1 cellular context compared by ENCODE assay signal in the genomic region with DNA sequence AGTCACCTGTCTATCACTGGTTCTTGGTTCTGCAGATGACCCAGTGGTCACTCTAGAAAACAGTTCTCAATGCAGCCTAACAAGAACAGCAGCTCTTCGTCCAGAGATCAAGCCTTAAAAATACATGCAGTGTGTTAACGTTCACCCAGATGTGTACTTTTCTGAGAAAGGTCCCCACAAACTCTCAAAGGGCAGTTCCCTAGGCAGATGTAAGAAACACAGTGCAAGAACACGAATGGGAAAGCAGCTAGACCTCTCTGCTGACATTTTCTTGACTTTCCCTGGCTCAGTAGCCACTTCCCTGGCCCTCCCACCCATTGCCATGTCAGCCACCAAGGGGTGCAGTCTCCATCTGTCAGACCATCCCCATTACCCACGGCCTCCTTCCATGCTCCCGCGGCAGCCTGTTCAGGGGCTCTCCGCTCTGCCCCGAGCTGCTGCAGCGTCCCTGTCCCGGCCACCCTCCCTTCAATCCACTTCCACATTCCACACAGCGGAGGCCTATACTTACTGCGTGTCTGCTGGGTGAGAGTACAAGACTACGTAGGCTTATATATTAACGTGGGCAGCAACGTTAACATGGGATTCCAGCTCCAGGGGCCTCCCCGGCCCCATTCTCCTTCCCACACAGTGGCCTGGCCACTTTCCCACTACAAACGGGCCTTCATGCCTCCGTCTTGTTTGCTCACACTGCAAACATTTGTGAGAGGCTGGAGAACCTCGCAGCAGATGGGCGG.
A peak's percentile ranks its signal among the peaks of the same experiment; 100 is the strongest.
TF ChIP-seq lines count a peak whose summit lies in the region.

No MANE protein-coding gene starts in this region.

TF ChIP-seq in HepG2, 621 proteins besides CTCF, POLR2A, EP300 and RAD21 (continued from another document):
- TF ChIP-seq, protein P1, sequence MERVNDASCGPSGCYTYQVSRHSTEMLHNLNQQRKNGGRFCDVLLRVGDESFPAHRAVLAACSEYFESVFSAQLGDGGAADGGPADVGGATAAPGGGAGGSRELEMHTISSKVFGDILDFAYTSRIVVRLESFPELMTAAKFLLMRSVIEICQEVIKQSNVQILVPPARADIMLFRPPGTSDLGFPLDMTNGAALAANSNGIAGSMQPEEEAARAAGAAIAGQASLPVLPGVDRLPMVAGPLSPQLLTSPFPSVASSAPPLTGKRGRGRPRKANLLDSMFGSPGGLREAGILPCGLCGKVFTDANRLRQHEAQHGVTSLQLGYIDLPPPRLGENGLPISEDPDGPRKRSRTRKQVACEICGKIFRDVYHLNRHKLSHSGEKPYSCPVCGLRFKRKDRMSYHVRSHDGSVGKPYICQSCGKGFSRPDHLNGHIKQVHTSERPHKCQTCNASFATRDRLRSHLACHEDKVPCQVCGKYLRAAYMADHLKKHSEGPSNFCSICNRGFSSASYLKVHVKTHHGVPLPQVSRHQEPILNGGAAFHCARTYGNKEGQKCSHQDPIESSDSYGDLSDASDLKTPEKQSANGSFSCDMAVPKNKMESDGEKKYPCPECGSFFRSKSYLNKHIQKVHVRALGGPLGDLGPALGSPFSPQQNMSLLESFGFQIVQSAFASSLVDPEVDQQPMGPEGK (CRISPR knock-in tag; IDR thresholded peaks at IDR 0.05), result peak; percentile 48; the same call in 1 of the 2 replicates
- TF ChIP-seq SOX5 (CRISPR knock-in tag; IDR thresholded peaks at IDR 0.05; ENCODE audit: borderline replicate concordance), result peak; percentile 23; the same call in 1 of the 2 replicates
- peak; percentile 72 for TF ChIP-seq ZFX (CRISPR knock-in tag; IDR thresholded peaks at IDR 0.05; ENCODE audit: low read depth)
- peak; percentile 49; the same call in 1 of the 2 replicates for TF ChIP-seq ZSCAN25 (CRISPR knock-in tag; IDR thresholded peaks at IDR 0.05)
- peak in 1 of 2 experiments; percentile 32; a peak in 1 of 4 replicates for TF ChIP-seq NR2F1 (CRISPR knock-in tag; IDR thresholded peaks at IDR 0.05)
- TF ChIP-seq ZNF674 (CRISPR knock-in tag; IDR thresholded peaks at IDR 0.05; ENCODE audit: low read depth), result 0 out of 2 replicates have a peak, but pooled peaks have one; percentile 10
- peak; percentile 64; the same call in 1 of the 2 replicates for TF ChIP-seq ZNF782 (CRISPR knock-in tag; IDR thresholded peaks at IDR 0.05; ENCODE audit: borderline replicate concordance)
- TF ChIP-seq ZNF569 (CRISPR knock-in tag; IDR thresholded peaks at IDR 0.05; ENCODE audit: borderline replicate concordance), result 0 out of 2 replicates have a peak, but pooled peaks have one; percentile 30
- TF ChIP-seq ZNF326 (CRISPR knock-in tag; IDR thresholded peaks at IDR 0.05; ENCODE audit: borderline replicate concordance), result no peak
- TF ChIP-seq, protein P2, sequence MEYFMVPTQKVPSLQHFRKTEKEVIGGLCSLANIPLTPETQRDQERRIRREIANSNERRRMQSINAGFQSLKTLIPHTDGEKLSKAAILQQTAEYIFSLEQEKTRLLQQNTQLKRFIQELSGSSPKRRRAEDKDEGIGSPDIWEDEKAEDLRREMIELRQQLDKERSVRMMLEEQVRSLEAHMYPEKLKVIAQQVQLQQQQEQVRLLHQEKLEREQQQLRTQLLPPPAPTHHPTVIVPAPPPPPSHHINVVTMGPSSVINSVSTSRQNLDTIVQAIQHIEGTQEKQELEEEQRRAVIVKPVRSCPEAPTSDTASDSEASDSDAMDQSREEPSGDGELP (IDR thresholded peaks at IDR 0.05; ENCODE audit: borderline replicate concordance, low read depth), result peak; percentile 33; the same call in 1 of the 2 replicates
- TF ChIP-seq NR2F6 (IDR thresholded peaks at IDR 0.05), result peak; percentile 54
- no peak; the same call in 1 of the 2 replicates for TF ChIP-seq NR2F6 (CRISPR knock-in tag; IDR thresholded peaks at IDR 0.05)
- no peak for TF ChIP-seq ZFP36 (IDR thresholded peaks at IDR 0.05; ENCODE audit: borderline replicate concordance, low read depth, low read length, partially characterized antibody)
- 0 out of 2 replicates have a peak, but pooled peaks have one; percentile 34 for TF ChIP-seq MED1 (CRISPR knock-in tag; IDR thresholded peaks at IDR 0.05)
- peak; percentile 53; the same call in 1 of the 2 replicates for TF ChIP-seq DMAP1 (CRISPR knock-in tag; IDR thresholded peaks at IDR 0.05)
- TF ChIP-seq ZNF446 (CRISPR knock-in tag; IDR thresholded peaks at IDR 0.05), result no peak
- TF ChIP-seq ZNF253 (CRISPR knock-in tag; IDR thresholded peaks at IDR 0.05; ENCODE audit: borderline replicate concordance), result no peak
- TF ChIP-seq CBX2 (IDR thresholded peaks at IDR 0.05; ENCODE audit: low read depth, low read length), result no peak
- TF ChIP-seq CBX2 (CRISPR knock-in tag; IDR thresholded peaks at IDR 0.05; ENCODE audit: low read depth), result 0 out of 2 replicates have a peak, but pooled peaks have one; percentile 80
- TF ChIP-seq HOXA9 (CRISPR knock-in tag; IDR thresholded peaks at IDR 0.05; ENCODE audit: borderline replicate concordance), result no peak
- TF ChIP-seq GTF2F1 (IDR thresholded peaks at IDR 0.05; ENCODE audit: low read length), result no peak
- TF ChIP-seq ZMYM2 (CRISPR knock-in tag; IDR thresholded peaks at IDR 0.05), result peak; percentile 47; the same call in 1 of the 2 replicates
- TF ChIP-seq, protein P3, sequence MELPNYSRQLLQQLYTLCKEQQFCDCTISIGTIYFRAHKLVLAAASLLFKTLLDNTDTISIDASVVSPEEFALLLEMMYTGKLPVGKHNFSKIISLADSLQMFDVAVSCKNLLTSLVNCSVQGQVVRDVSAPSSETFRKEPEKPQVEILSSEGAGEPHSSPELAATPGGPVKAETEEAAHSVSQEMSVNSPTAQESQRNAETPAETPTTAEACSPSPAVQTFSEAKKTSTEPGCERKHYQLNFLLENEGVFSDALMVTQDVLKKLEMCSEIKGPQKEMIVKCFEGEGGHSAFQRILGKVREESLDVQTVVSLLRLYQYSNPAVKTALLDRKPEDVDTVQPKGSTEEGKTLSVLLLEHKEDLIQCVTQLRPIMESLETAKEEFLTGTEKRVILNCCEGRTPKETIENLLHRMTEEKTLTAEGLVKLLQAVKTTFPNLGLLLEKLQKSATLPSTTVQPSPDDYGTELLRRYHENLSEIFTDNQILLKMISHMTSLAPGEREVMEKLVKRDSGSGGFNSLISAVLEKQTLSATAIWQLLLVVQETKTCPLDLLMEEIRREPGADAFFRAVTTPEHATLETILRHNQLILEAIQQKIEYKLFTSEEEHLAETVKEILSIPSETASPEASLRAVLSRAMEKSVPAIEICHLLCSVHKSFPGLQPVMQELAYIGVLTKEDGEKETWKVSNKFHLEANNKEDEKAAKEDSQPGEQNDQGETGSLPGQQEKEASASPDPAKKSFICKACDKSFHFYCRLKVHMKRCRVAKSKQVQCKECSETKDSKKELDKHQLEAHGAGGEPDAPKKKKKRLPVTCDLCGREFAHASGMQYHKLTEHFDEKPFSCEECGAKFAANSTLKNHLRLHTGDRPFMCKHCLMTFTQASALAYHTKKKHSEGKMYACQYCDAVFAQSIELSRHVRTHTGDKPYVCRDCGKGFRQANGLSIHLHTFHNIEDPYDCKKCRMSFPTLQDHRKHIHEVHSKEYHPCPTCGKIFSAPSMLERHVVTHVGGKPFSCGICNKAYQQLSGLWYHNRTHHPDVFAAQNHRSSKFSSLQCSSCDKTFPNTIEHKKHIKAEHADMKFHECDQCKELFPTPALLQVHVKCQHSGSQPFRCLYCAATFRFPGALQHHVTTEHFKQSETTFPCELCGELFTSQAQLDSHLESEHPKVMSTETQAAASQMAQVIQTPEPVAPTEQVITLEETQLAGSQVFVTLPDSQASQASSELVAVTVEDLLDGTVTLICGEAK (IDR thresholded peaks at IDR 0.05), result no peak
- TF ChIP-seq, protein P3 (CRISPR knock-in tag; IDR thresholded peaks at IDR 0.05), result no peak; the same call in 1 of the 2 replicates
- no peak; the same call in 1 of the 2 replicates for TF ChIP-seq KAT7 (CRISPR knock-in tag; IDR thresholded peaks at IDR 0.05; ENCODE audit: borderline replicate concordance)
- TF ChIP-seq ZNF781 (CRISPR knock-in tag; IDR thresholded peaks at IDR 0.05; ENCODE audit: borderline replicate concordance, not compliant biosample characterization), result peak; percentile 42
- TF ChIP-seq HDAC1 (CRISPR knock-in tag; IDR thresholded peaks at IDR 0.05), result peak; percentile 13
- TF ChIP-seq ZBTB38 (CRISPR knock-in tag; IDR thresholded peaks at IDR 0.05), result 0 out of 2 replicates have a peak, but pooled peaks have one; percentile 24
- no peak for TF ChIP-seq ZNF260 (CRISPR knock-in tag; IDR thresholded peaks at IDR 0.05; ENCODE audit: borderline replicate concordance, low read depth)
- TF ChIP-seq ZBTB42 (CRISPR knock-in tag; IDR thresholded peaks at IDR 0.05), result peak; percentile 84; the same call in 1 of the 2 replicates
